Comparison of ENCODE assay signal across 8 cellular contexts in the genomic region with DNA sequence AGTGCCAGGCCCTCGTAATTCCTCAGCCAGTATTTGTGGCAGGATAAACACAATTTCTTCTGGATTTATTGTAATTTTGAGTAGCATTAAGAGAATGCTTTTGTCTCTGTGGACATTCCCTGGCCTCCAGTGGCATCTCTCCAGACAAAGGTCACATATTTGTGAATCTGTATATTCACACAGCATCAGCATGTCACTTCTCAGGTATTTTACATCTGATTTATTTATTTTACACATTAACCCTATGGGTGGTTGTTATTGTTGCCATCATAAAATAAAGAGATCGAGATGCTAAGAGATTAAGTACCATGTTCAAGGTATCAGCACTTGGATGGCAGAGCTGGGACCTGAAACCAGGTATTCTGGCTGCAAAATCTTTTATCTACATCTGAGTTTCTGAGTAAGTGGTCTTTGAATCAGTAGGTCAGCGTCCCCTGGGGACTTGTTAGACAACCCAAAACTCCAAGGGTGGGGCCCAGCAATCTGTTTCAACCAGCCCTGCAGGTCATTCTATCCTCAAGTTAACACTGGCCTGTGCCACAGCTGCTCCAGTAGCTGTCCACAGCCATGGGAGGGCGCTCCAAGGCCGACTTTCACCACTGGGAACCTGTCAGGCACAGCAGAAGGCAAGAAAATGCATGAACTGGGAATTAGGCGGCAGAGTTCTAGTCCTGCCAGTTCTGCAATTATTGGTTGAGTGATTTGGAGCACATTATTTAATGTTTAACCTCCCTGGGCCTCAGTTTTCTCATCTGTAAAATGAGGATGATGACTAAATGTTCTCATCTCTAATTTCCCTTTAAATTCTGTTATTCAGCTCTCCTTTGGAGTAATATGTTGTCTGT. TPM values are rescaled to one million over a fixed set of nuclear protein-coding genes. Genes with fewer than 3 reads are reported as not detected.
A peak's percentile ranks its signal among the peaks of the same experiment; 100 is the strongest.
DNase-seq lines count a peak whose midpoint lies in the region; ATAC-seq and TF ChIP-seq lines count a peak whose summit lies in the region.

No MANE protein-coding gene starts in this region.

- H3K4me3 ChIP-seq in H7 (ENCODE audit: insufficient read depth, low read depth, low read length) (no peak overlapping the region), mucosa of descending colon (no peak overlapping the region)
- no peak overlapping the region for H3K4me3 ChIP-seq in effector memory CD4-positive, alpha-beta T cell (ENCODE audit: insufficient read depth, low read depth, low read length, poor library complexity, severe bottlenecking)

- intact Hi-C loops in mucosa of descending colon (cut with DNase I, micrococcal nuclease): no loop called here

- H3K27ac ChIP-seq in effector memory CD4-positive, alpha-beta T cell (ENCODE audit: insufficient read depth, low read length, poor library complexity, severe bottlenecking): no peak overlapping the region

- H3K9me3 ChIP-seq in effector memory CD4-positive, alpha-beta T cell (ENCODE audit: control insufficient read depth, low read length): no peaks in the 10 kb centered on the region
- peaks cover 3% of the 10 kb centered on the region for H3K9me3 ChIP-seq in mucosa of descending colon

- peak; percentile 91 for ATAC-seq in mucosa of descending colon
- no peak for ATAC-seq in GM21515 (IDR thresholded peaks at IDR 0.05; ENCODE audit: unreplicated experiment)

- H3K36me3 ChIP-seq in H7 (replicated peaks; ENCODE audit: control insufficient read depth, insufficient read depth, low read length) (no peaks in the 10 kb centered on the region), mucosa of descending colon (ENCODE audit: low read depth) (no peaks in the 10 kb centered on the region)
- no peaks in the 10 kb centered on the region for H3K36me3 ChIP-seq in effector memory CD4-positive, alpha-beta T cell (ENCODE audit: control insufficient read depth, insufficient read depth, low read length)

- peak; percentile 84 for DNase-seq in AG20443 (ENCODE audit: low spot score)
- peak; percentile 85 for DNase-seq in H7
- DNase-seq in NCI-H526 treated with DMSO at 0.1 percent for 48 hours (lab: John Stamatoyannopoulos, UW): peak; percentile 16
- peak; percentile 56 to 69 for DNase-seq in activated CD4-positive, alpha-beta T cell treated with anti-CD3 and anti-CD28 coated beads, Interleukin-2, amount 50 U/mL, for 24 hours (ENCODE audit: low read depth in 1 of 2, low spot score in 1 of 2)
- DNase-seq in effector memory CD4-positive, alpha-beta T cell: peak; percentile 44 to 53 (median 46)
- DNase-seq in mucosa of descending colon: peak; percentile 83 to 92 (median 88)
- peak; percentile 44 to 57 for DNase-seq in stimulated activated CD8-positive, alpha-beta memory T cell treated with anti-CD3 and anti-CD28 coated beads, Interleukin-7, amount 100 ng/mL, for 4 hours (ENCODE audit: low read depth in 2 of 2)

- no peaks in the 10 kb centered on the region for H3K27me3 ChIP-seq in H7 (ENCODE audit: control insufficient read depth, insufficient read depth, low read length)
- peaks cover 3% of the 10 kb centered on the region for H3K27me3 ChIP-seq in effector memory CD4-positive, alpha-beta T cell (replicated peaks; ENCODE audit: control insufficient read depth, insufficient read depth, low read length, poor library complexity, severe bottlenecking)

- peak; percentile 83 for TF ChIP-seq CTCF in mucosa of descending colon (IDR thresholded peaks at IDR 0.05)

- no peaks in the 10 kb centered on the region for H3K4me1 ChIP-seq in effector memory CD4-positive, alpha-beta T cell (ENCODE audit: control insufficient read depth, insufficient read depth, low read length, poor library complexity, severe bottlenecking)
- no peaks in the 10 kb centered on the region for H3K4me1 ChIP-seq in mucosa of descending colon (ENCODE audit: low read depth)

RNA-seq across cellular contexts. Expression of a gene that starts 17.6 kb away (rescaled TPM):
- total RNA-seq in H7 (2014; rRNA removed; shearing (Covaris generic)): 76.5 and 81.9 TPM in 2 replicates
- 10 to 100 TPM; 43.4 to 88.2 (median 53.8) TPM for total RNA-seq in mucosa of descending colon

Comparison
In these comparisons a context has a peak if more than half of its experiments do, and no peak if none do; other contexts are left out.
1. DNase-seq: peak in every context shown above with its lines; median percentile 88 in mucosa of descending colon; 85 in H7; 84 in AG20443; 62 in activated CD4-positive, alpha-beta T cell treated with anti-CD3 and anti-CD28 coated beads, Interleukin-2, amount 50 U/mL, for 24 hours; 50 in stimulated activated CD8-positive, alpha-beta memory T cell treated with anti-CD3 and anti-CD28 coated beads, Interleukin-7, amount 100 ng/mL, for 4 hours; 46 in effector memory CD4-positive, alpha-beta T cell; 16 in NCI-H526 treated with DMSO at 0.1 percent for 48 hours.